ENCODE assay signal across 8 cellular contexts in the genomic region with DNA sequence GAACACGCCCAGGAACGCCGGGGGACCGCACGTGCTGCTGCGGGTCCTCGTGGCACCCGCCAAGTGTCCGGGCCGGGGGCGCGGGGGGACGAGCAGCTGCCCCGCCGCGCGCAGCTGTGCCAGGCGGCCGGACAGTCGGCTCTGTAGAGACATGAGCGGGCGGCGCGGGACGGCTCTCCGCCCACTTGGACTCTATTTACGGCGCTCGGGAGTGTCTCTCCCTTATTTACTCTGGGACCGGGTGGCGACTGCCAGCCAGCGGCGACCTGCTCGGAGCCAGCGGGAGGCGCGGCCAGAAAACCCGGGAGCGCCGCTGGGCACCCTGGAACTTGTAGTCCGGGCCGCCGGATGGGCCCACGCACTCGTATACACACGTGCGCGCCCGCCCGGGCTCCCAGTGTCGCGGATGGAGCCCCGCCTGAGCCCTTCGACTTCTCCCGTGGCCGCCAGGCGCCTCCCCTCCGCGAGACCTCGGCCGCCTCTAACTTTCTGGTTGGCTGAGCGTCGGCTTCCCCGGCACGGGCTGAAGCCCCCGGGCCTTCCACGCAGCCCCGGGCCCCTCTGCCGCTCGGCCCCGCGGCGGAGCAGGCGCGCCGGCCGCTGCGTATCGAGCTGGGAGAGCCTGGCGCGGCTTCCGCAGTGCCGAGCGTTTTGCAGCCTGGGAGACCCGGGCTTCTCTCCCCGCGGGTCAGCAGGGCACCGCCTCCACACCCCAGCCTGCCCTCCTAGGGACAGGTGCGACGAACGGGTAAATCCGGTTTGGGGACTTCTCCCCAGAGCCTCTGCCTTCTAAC. TPM values are rescaled to one million over a fixed set of nuclear protein-coding genes. Genes with fewer than 3 reads are reported as not detected.
DNase-seq lines count a peak whose midpoint lies in the region; ATAC-seq and TF ChIP-seq lines count a peak whose summit lies in the region.

Gene MACROD1 (minus strand): TSS at position 272 of the 794 bp plus-strand sequence. CDS start 119 bp downstream, at position 153.

- DNase-seq in CD14-positive monocyte (ENCODE audit: low spot score), result no peak
- peak; percentile 89 for DNase-seq in HT1080 (ENCODE audit: low read depth)
- no peak for DNase-seq in NT2/D1 (ENCODE audit: low read depth, low spot score)
- peak; percentile 67 for DNase-seq in activated T-cell treated with anti-CD3 and anti-CD28 coated beads for 1 hour (ENCODE audit: low read depth)
- DNase-seq in epithelial cell of esophagus (ENCODE audit: low read depth), result peak; percentile 93
- peak; percentile 80 for DNase-seq in stimulated activated CD8-positive, alpha-beta memory T cell treated with anti-CD3 and anti-CD28 coated beads, Interleukin-4, amount 100 ng/mL, for 24 hours (ENCODE audit: low read depth)

- intact Hi-C loops in CD14-positive monocyte (cut with micrococcal nuclease), result no loop called here

- H3K36me3 Mint-ChIP-seq in CD14-positive monocyte, result peaks cover 0 to 1% of the 10 kb centered on the region in 2 donors

- H3K4me3 Mint-ChIP-seq in CD14-positive monocyte, result peak within 1 kb of the TSS; percentile 86 to 93

- peaks cover 0 to under 1% (median 0%) of the 10 kb centered on the region in 7 donors for H3K9me3 Mint-ChIP-seq in CD14-positive monocyte

- H3K9me3 ChIP-seq in NT2/D1 (ENCODE audit: insufficient read depth, low read length), result peaks cover 6% of the 10 kb centered on the region; the same call in 1 of the 2 replicates
- no peaks in the 10 kb centered on the region for H3K9me3 ChIP-seq in mononuclear cell (ENCODE audit: low read depth, low read length)

- H3K4me3 ChIP-seq in NT2/D1 (ENCODE audit: insufficient read length, low read depth) (peak within 1 kb of the TSS; percentile 68), epithelial cell of esophagus (ENCODE audit: low read length) (peak within 1 kb of the TSS; percentile 56), mononuclear cell (ENCODE audit: low read length) (peak within 1 kb of the TSS; percentile 54)

- H3K4me1 ChIP-seq in NT2/D1 (ENCODE audit: insufficient read depth, insufficient read length), result peaks cover 8% of the 10 kb centered on the region
- H3K4me1 ChIP-seq in mononuclear cell (ENCODE audit: insufficient read depth, low read length), result peaks cover 14% of the 10 kb centered on the region

- peak; percentile 77 for ATAC-seq in GM19455 (IDR thresholded peaks at IDR 0.05; ENCODE audit: unreplicated experiment)

- peaks cover 4 to 12% (median 11%) of the 10 kb centered on the region in 3 donors for H3K27me3 Mint-ChIP-seq in CD14-positive monocyte (ENCODE audit: low read depth in 3 of 3)

- H3K27me3 ChIP-seq in NT2/D1 (ENCODE audit: insufficient read depth, insufficient read length) (peaks cover 8% of the 10 kb centered on the region), mononuclear cell (ENCODE audit: insufficient read depth, low read length) (no peaks in the 10 kb centered on the region)

- H3K9ac ChIP-seq in NT2/D1 (ENCODE audit: insufficient read length, low read depth), result peak within 1 kb of the TSS; percentile 81

- H3K36me3 ChIP-seq in NT2/D1 (ENCODE audit: insufficient read depth, insufficient read length, low read length), result no peaks in the 10 kb centered on the region

- peaks cover 13% of the 10 kb centered on the region for H3K4me1 Mint-ChIP-seq in CD14-positive monocyte

- TF ChIP-seq CTCF in CD14-positive monocyte (IDR thresholded peaks at IDR 0.05) (no peak), epithelial cell of esophagus (IDR thresholded peaks at IDR 0.05; ENCODE audit: insufficient read depth, low read depth, low read length, missing control alignments) (no peak)

- peak within 1 kb of the TSS in 1 of 7 donors; percentile 19 for H3K27ac Mint-ChIP-seq in CD14-positive monocyte

RNA-seq across cellular contexts. Expression of gene MACROD1, which starts in this region (rescaled TPM):
- polyA plus RNA-seq in CD14-positive monocyte, result 1 to 10 TPM; 2.2 to 2.4 TPM
- total RNA-seq in HT1080 (2014; rRNA removed; shearing (Covaris generic)), result 19.9 and 22.5 TPM in 2 replicates
- polyA plus RNA-seq in HT1080 (2015; cell fraction: cytosol; rRNA removed), result 15.8 and 23.7 TPM in 2 replicates
- polyA plus RNA-seq in HT1080 (2015; cell fraction: nucleus; rRNA removed), result 18.6 and 20.2 TPM in 2 replicates
- total RNA-seq in mononuclear cell, result 4.0 TPM

Comparison
In these comparisons a context has a peak if more than half of its experiments do, and no peak if none do; other contexts are left out.
1. DNase-seq: peak in HT1080 (single experiment), activated T-cell treated with anti-CD3 and anti-CD28 coated beads for 1 hour (single experiment), epithelial cell of esophagus (single experiment) and stimulated activated CD8-positive, alpha-beta memory T cell treated with anti-CD3 and anti-CD28 coated beads, Interleukin-4, amount 100 ng/mL, for 24 hours (single experiment); none in CD14-positive monocyte (single experiment) and NT2/D1 (single experiment).
2. Peak in every context shown above with its lines, with median percentiles within 50 percentile points of each other: H3K4me3 ChIP-seq.